Comparison of ENCODE assay signal across 14 cellular contexts in genomic region chr13:33636955-33637670, GRCh38.
DNase-seq lines count a peak whose midpoint lies in the region; ATAC-seq and TF ChIP-seq lines count a peak whose summit lies in the region.
"Had no signal": no experiment of that assay in that cellular context is flagged by ENCODE, and none has a peak within 500 bp of the region (broad histone marks: within the 10 kb centered on the region; RNA-seq: fewer than 3 reads in every experiment).

No MANE protein-coding gene starts in this region.

- no peak overlapping the region for H3K23ac ChIP-seq in mesenchymal stem cell (ENCODE audit: low read length in 2 of 2)

- H2BK15ac ChIP-seq in mesenchymal stem cell (ENCODE audit: low read depth, poor library complexity, severe bottlenecking), result no peak overlapping the region

- H3K4me1 ChIP-seq in adipocyte (ENCODE audit: control insufficient read depth, insufficient read depth, low read length) (peaks cover 74% of the 10 kb centered on the region), mesenchymal stem cell (ENCODE audit: control insufficient read depth, insufficient read depth, low read depth, low read length) (peaks cover 6% of the 10 kb centered on the region)

- no peak overlapping the region for H2AFZ ChIP-seq in mesenchymal stem cell (ENCODE audit: low read depth, low read length)
- H2AFZ ChIP-seq: hepatocyte had no signal

- H3K4ac ChIP-seq in mesenchymal stem cell (ENCODE audit: low read depth in 1 of 2, low read length in 2 of 2), result no peak overlapping the region

- no peak overlapping the region for H3K18ac ChIP-seq in mesenchymal stem cell (ENCODE audit: low read depth in 1 of 2, low read length in 2 of 2)

- peak; percentile 43 for ATAC-seq in GM19351 (IDR thresholded peaks at IDR 0.05; ENCODE audit: unreplicated experiment)
- ATAC-seq in HG02852 (IDR thresholded peaks at IDR 0.05; ENCODE audit: unreplicated experiment), result no peak
- ATAC-seq in GM21786 (IDR thresholded peaks at IDR 0.05; ENCODE audit: unreplicated experiment), result no peak
- no peak for ATAC-seq in GM18867 (IDR thresholded peaks at IDR 0.05; ENCODE audit: unreplicated experiment)
- ATAC-seq: natural killer cell had no signal

- H3K79me1 ChIP-seq in mesenchymal stem cell (replicated peaks; ENCODE audit: low read length, poor library complexity, severe bottlenecking), result no peaks in the 10 kb centered on the region

- H3K27me3 ChIP-seq in adipocyte (replicated peaks; ENCODE audit: control insufficient read depth, insufficient read depth, low read length), result no peaks in the 10 kb centered on the region
- no peaks in the 10 kb centered on the region for H3K27me3 ChIP-seq in mesenchymal stem cell (ENCODE audit: control insufficient read depth in 1 of 2, insufficient read depth in 1 of 2, low read length in 2 of 2)
- H3K27me3 ChIP-seq: hepatocyte had no signal

- H4K91ac ChIP-seq in mesenchymal stem cell (ENCODE audit: low read length), result no peak overlapping the region

- H3K36me3 ChIP-seq in adipocyte (ENCODE audit: control insufficient read depth, insufficient read depth, low read length, severe bottlenecking) (no peaks in the 10 kb centered on the region), mesenchymal stem cell (ENCODE audit: control insufficient read depth in 1 of 2, insufficient read depth in 2 of 2, low read depth in 1 of 2, low read length in 2 of 2) (no peaks in the 10 kb centered on the region)

- H3K9me3 ChIP-seq in adipocyte (ENCODE audit: control insufficient read depth, low read length) (no peaks in the 10 kb centered on the region), mesenchymal stem cell (ENCODE audit: control insufficient read depth, low read length) (no peaks in the 10 kb centered on the region)

- H3K14ac ChIP-seq in mesenchymal stem cell (ENCODE audit: low read length in 2 of 2), result no peak overlapping the region

- H3K9ac ChIP-seq in adipocyte (ENCODE audit: low read length), result peak overlapping the region; percentile 31
- peak overlapping the region; percentile 7 for H3K9ac ChIP-seq in mesenchymal stem cell (ENCODE audit: low read length)

- H3K4me3 ChIP-seq in GM12865 (ENCODE audit: low read depth, low read length) (no peak overlapping the region), adipocyte (ENCODE audit: low read length) (no peak overlapping the region), mesenchymal stem cell (ENCODE audit: insufficient read depth in 1 of 2, low read depth in 1 of 2, low read length in 2 of 2) (no peak overlapping the region)
- H3K4me3 ChIP-seq: hepatocyte had no signal

- H2BK120ac ChIP-seq in mesenchymal stem cell (ENCODE audit: low read depth, low read length), result no peak overlapping the region

- H3K4me2 ChIP-seq in mesenchymal stem cell (ENCODE audit: low read length, poor library complexity, severe bottlenecking), result no peak overlapping the region
- H3K4me2 ChIP-seq: hepatocyte had no signal

- 90% methylated on average over 3 of the region's 3 CpGs for whole genome bisulfite sequencing in mesenchymal stem cell

- no peak overlapping the region for H4K8ac ChIP-seq in mesenchymal stem cell (ENCODE audit: low read length)

- peak overlapping the region; percentile 43 for H3K27ac ChIP-seq in mesenchymal stem cell (ENCODE audit: low read length, poor library complexity, severe bottlenecking)
- H3K27ac ChIP-seq: hepatocyte had no signal

- H2AK5ac ChIP-seq in mesenchymal stem cell (ENCODE audit: low read length, severe bottlenecking), result no peak overlapping the region

- DNase-seq in GM12865 (ENCODE audit: low read depth), result peak; percentile 31
- DNase-seq in adipocyte (ENCODE audit: low read depth), result peak; percentile 12
- DNase-seq in mesenchymal stem cell, result no peak
- no peak for DNase-seq in NCI-H2196 (lab: John Stamatoyannopoulos, UW; ENCODE audit: unreplicated experiment)
- DNase-seq: activated CD4-positive, alpha-beta T cell treated with anti-CD3 and anti-CD28 coated beads, Interleukin-2, amount 50 U/mL, for 48 hours; aorta; natural killer cell; NCI-H1694; SW 1271 had no signal

- no peak overlapping the region for H2BK5ac ChIP-seq in mesenchymal stem cell (ENCODE audit: low read depth, low read length, poor library complexity, severe bottlenecking)

- TF ChIP-seq CTCF in GM12865 (IDR thresholded peaks at IDR 0.05; ENCODE audit: insufficient read depth, low read depth, low read length, missing control alignments), result no peak

- no peak overlapping the region for H2BK12ac ChIP-seq in mesenchymal stem cell (ENCODE audit: low read length in 2 of 2)

Comparison
In these comparisons a context has a peak if more than half of its experiments do, and no peak if none do; other contexts are left out.
1. DNase-seq: peak in GM12865 (single experiment) and adipocyte (single experiment); none in mesenchymal stem cell (single experiment) and NCI-H2196 (single experiment).